In genomic region chr19:45404557-45405434, GRCh38 we compare ENCODE assay signal across 8 cellular contexts. TPM values are rescaled to one million over a fixed set of nuclear protein-coding genes. Genes with fewer than 3 reads are reported as not detected.
DNase-seq lines count a peak whose midpoint lies in the region; ATAC-seq and TF ChIP-seq lines count a peak whose summit lies in the region.

A gene with protein sequence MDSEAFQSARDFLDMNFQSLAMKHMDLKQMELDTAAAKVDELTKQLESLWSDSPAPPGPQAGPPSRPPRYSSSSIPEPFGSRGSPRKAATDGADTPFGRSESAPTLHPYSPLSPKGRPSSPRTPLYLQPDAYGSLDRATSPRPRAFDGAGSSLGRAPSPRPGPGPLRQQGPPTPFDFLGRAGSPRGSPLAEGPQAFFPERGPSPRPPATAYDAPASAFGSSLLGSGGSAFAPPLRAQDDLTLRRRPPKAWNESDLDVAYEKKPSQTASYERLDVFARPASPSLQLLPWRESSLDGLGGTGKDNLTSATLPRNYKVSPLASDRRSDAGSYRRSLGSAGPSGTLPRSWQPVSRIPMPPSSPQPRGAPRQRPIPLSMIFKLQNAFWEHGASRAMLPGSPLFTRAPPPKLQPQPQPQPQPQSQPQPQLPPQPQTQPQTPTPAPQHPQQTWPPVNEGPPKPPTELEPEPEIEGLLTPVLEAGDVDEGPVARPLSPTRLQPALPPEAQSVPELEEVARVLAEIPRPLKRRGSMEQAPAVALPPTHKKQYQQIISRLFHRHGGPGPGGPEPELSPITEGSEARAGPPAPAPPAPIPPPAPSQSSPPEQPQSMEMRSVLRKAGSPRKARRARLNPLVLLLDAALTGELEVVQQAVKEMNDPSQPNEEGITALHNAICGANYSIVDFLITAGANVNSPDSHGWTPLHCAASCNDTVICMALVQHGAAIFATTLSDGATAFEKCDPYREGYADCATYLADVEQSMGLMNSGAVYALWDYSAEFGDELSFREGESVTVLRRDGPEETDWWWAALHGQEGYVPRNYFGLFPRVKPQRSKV (minus strand): TSS chr19:45405069. CDS start chr19:45398318, 6,751 bp downstream.

- H3K27ac ChIP-seq in ovary = peak within 1 kb of the TSS; percentile 78 to 81

- H3K27me3 ChIP-seq in NT2/D1 (ENCODE audit: insufficient read depth, insufficient read length) = no peaks in the 10 kb centered on the region
- no peaks in the 10 kb centered on the region for H3K27me3 ChIP-seq in ovary

- TF ChIP-seq CTCF in glutamatergic neuron (IDR thresholded peaks at IDR 0.05; ENCODE audit: partially characterized antibody, unreplicated experiment) (no peak), ovary (IDR thresholded peaks at IDR 0.05) (no peak)

- H3K36me3 Mint-ChIP-seq in glutamatergic neuron (ENCODE audit: unreplicated experiment) = no peaks in the 10 kb centered on the region

- H3K27me3 Mint-ChIP-seq in glutamatergic neuron (ENCODE audit: unreplicated experiment) = peaks cover 5% of the 10 kb centered on the region

- ATAC-seq in HG03432 (IDR thresholded peaks at IDR 0.05; ENCODE audit: unreplicated experiment) (peak; percentile 32), HG03442 (IDR thresholded peaks at IDR 0.05; ENCODE audit: unreplicated experiment) (no peak), HG02610 (IDR thresholded peaks at IDR 0.05; ENCODE audit: unreplicated experiment) (no peak)

- intact Hi-C loops in ovary (cut with DNase I) = no loop called here

- no peaks in the 10 kb centered on the region for H3K9me3 Mint-ChIP-seq in glutamatergic neuron (ENCODE audit: unreplicated experiment)

- H3K4me1 ChIP-seq in NT2/D1 (ENCODE audit: insufficient read depth, insufficient read length) (peaks cover 7% of the 10 kb centered on the region), ovary (ENCODE audit: insufficient read depth) (peaks cover 3% of the 10 kb centered on the region)

- peak within 1 kb of the TSS; percentile 99 for H3K4me3 ChIP-seq in NT2/D1 (ENCODE audit: insufficient read length, low read depth)
- H3K4me3 ChIP-seq in ovary = peak within 1 kb of the TSS; percentile 48

- H3K36me3 ChIP-seq in NT2/D1 (ENCODE audit: insufficient read depth, insufficient read length, low read length) (peaks cover 28% of the 10 kb centered on the region), ovary (no peaks in the 10 kb centered on the region)

- H3K9ac ChIP-seq in NT2/D1 (ENCODE audit: insufficient read length, low read depth) = peak within 1 kb of the TSS; percentile 94

- WGBS in ovary, 3 donors = 4 to 6% (median 6%) methylated on average over 45 to 46 of the region's 46 CpGs

- no peak within 1 kb of the TSS for H3K27ac Mint-ChIP-seq in glutamatergic neuron (ENCODE audit: unreplicated experiment)

- peak within 1 kb of the TSS; percentile 95 for H3K4me3 Mint-ChIP-seq in glutamatergic neuron (ENCODE audit: unreplicated experiment)

- no peak for TF ChIP-seq EP300 in ovary (IDR thresholded peaks at IDR 0.05)

- peak; percentile 80 for DNase-seq in EL
- DNase-seq in NT2/D1 (ENCODE audit: low read depth, low spot score) = no peak
- peak; percentile 53 for DNase-seq in activated naive CD4-positive, alpha-beta T cell treated with anti-CD3 and anti-CD28 coated beads, Interleukin-2, amount 50 U/mL, for 16 hours
- no peak for DNase-seq in glutamatergic neuron
- peak; percentile 52 to 76 (median 73) for DNase-seq in ovary

- no peak for TF ChIP-seq POLR2A in ovary (IDR thresholded peaks at IDR 0.05)

- H3K9me3 ChIP-seq in NT2/D1 (ENCODE audit: insufficient read depth, low read length) (no peaks in the 10 kb centered on the region), ovary (no peaks in the 10 kb centered on the region)

- H3K4me1 Mint-ChIP-seq in glutamatergic neuron (ENCODE audit: low read depth, unreplicated experiment) = peaks cover 10% of the 10 kb centered on the region

RNA-seq across cellular contexts. Expression of the gene that starts here (rescaled TPM):
- 0.93 TPM for total RNA-seq in glutamatergic neuron (ENCODE audit: unreplicated experiment)
- 10 to 100 TPM in 5 of 7 donors, 1 to 10 TPM in 2; 6.8 to 29.1 (median 16.7) TPM for total RNA-seq in ovary
- 10 to 100 TPM; 10.6 to 13.3 TPM for polyA plus RNA-seq in ovary

Comparison
In these comparisons a context has a peak if more than half of its experiments do, and no peak if none do; other contexts are left out.
1. DNase-seq: peak in EL (single experiment), activated naive CD4-positive, alpha-beta T cell treated with anti-CD3 and anti-CD28 coated beads, Interleukin-2, amount 50 U/mL, for 16 hours (single experiment) and ovary (5 of 5); none in NT2/D1 (single experiment) and glutamatergic neuron (single experiment).